18 cellular contexts compared by ENCODE assay signal in genomic region chr13:51726446-51727185, GRCh38.
A peak's percentile ranks its signal among the peaks of the same experiment; 100 is the strongest.
DNase-seq lines count a peak whose midpoint lies in the region; ATAC-seq, FAIRE-seq and TF ChIP-seq lines count a peak whose summit lies in the region.
"Had no signal": no experiment of that assay in that cellular context is flagged by ENCODE, and none has a peak within 500 bp of the region (broad histone marks: within the 10 kb centered on the region; RNA-seq: fewer than 3 reads in every experiment).

No MANE protein-coding gene starts in this region.

- no peak overlapping the region for H3K4me3 Mint-ChIP-seq in activated naive CD8-positive, alpha-beta T cell treated with anti-CD3 and anti-CD28 coated beads for 36 hours
- H3K4me3 Mint-ChIP-seq: activated B cell treated with CpG ODN at 0.5 μM for 24 hours; activated naive CD4-positive, alpha-beta T cell treated with anti-CD3 and anti-CD28 coated beads, Interleukin-2, amount 50 U/mL, for 24 hours; nephron had no signal

- no peak overlapping the region for H3K4me3 ChIP-seq in left ventricle myocardium inferior
- H3K4me3 ChIP-seq in right atrium auricular region: no peak overlapping the region
- no peak overlapping the region for H3K4me3 ChIP-seq in cardiac fibroblast (replicated peaks in 1 of 2; ENCODE audit: low read depth in 2 of 2, low read length in 2 of 2)
- no peak overlapping the region for H3K4me3 ChIP-seq in aorta (ENCODE audit: low read length in 2 of 2)
- H3K4me3 ChIP-seq: left lung, skin epidermis had no signal

- whole genome bisulfite sequencing in aorta, 2 donors: 5 to 7% methylated on average over 3 of the region's 3 CpGs

- TF ChIP-seq CTCF in left ventricle myocardium inferior (IDR thresholded peaks at IDR 0.05; ENCODE audit: borderline replicate concordance) (no peak), right atrium auricular region (IDR thresholded peaks at IDR 0.05) (no peak), cardiac fibroblast (IDR thresholded peaks at IDR 0.05; ENCODE audit: low read depth, low read length) (no peak)

- peaks cover 58% of the 10 kb centered on the region for H3K4me1 ChIP-seq in left ventricle myocardium inferior
- peaks cover 0 to 44% of the 10 kb centered on the region in 2 donors for H3K4me1 ChIP-seq in right atrium auricular region
- H3K4me1 ChIP-seq in aorta (ENCODE audit: control insufficient read depth in 1 of 2, insufficient read depth in 2 of 2, low read length in 2 of 2): peaks cover 12 to 31% of the 10 kb centered on the region in 2 donors

- no peak for DNase-seq in left ventricle myocardium inferior
- no peak for DNase-seq in right atrium auricular region (ENCODE audit: low spot score)
- DNase-seq in cardiac fibroblast (ENCODE audit: low read depth in 2 of 2): peak; percentile 83 to 92
- DNase-seq in aorta: no peak
- DNase-seq in activated naive CD8-positive, alpha-beta T cell treated with anti-CD3 and anti-CD28 coated beads for 36 hours: no peak
- no peak for DNase-seq in NCI-H748 treated with DMSO at 0.1 percent for 48 hours (lab: John Stamatoyannopoulos, UW)
- DNase-seq: activated B cell treated with CpG ODN at 0.5 μM for 24 hours; effector CD4-positive, alpha-beta T cell; head of caudate nucleus; left lung; NCI-H1048; substantia nigra had no signal

- H3K27me3 ChIP-seq in left ventricle myocardium inferior (ENCODE audit: low read depth): no peaks in the 10 kb centered on the region
- H3K27me3 ChIP-seq in right atrium auricular region: no peaks in the 10 kb centered on the region
- no peaks in the 10 kb centered on the region for H3K27me3 ChIP-seq in aorta (ENCODE audit: control insufficient read depth in 1 of 2, insufficient read depth in 2 of 2, low read length in 1 of 2)
- H3K27me3 ChIP-seq: left lung had no signal

- intact Hi-C loops in left ventricle myocardium inferior (cut with micrococcal nuclease) (loop anchor here (10.0 kb wide), 1 partner anchor 272 kb away; the partner anchor contains the start of gene INTS6), aorta (cut with DNase I) (loop anchor here (2.0 to 10.0 kb wide), 2 partner anchors 52 to 274 kb away; partner anchors contain the start of gene INTS6 (in 1 of the 2))

- no peak for ATAC-seq in aorta (ENCODE audit: low FRiP score)
- ATAC-seq in GM18498 (IDR thresholded peaks at IDR 0.05; ENCODE audit: unreplicated experiment): no peak
- ATAC-seq: left lung had no signal

- peak; percentile 64 for FAIRE-seq in islet of Langerhans (lab: Jason Lieb, UNC)
- FAIRE-seq: A204.1 had no signal

- H3K9me3 Mint-ChIP-seq in activated naive CD8-positive, alpha-beta T cell treated with anti-CD3 and anti-CD28 coated beads for 36 hours: no peaks in the 10 kb centered on the region
- H3K9me3 Mint-ChIP-seq: activated B cell treated with CpG ODN at 0.5 μM for 24 hours; activated naive CD4-positive, alpha-beta T cell treated with anti-CD3 and anti-CD28 coated beads, Interleukin-2, amount 50 U/mL, for 24 hours; nephron had no signal

- H3K27ac ChIP-seq in left ventricle myocardium inferior (replicated peaks) (peak overlapping the region; percentile 50), right atrium auricular region (peak overlapping the region in 1 of 2 donors; percentile 26), aorta (ENCODE audit: low read depth in 1 of 2, low read length in 2 of 2) (peak overlapping the region; percentile 60 to 79)
- H3K27ac ChIP-seq: left lung had no signal

- no peaks in the 10 kb centered on the region for H3K27me3 Mint-ChIP-seq in activated naive CD8-positive, alpha-beta T cell treated with anti-CD3 and anti-CD28 coated beads for 36 hours
- H3K27me3 Mint-ChIP-seq: activated B cell treated with CpG ODN at 0.5 μM for 24 hours; activated naive CD4-positive, alpha-beta T cell treated with anti-CD3 and anti-CD28 coated beads, Interleukin-2, amount 50 U/mL, for 24 hours had no signal

- H3K36me3 ChIP-seq in left ventricle myocardium inferior: no peaks in the 10 kb centered on the region
- H3K36me3 ChIP-seq in right atrium auricular region: no peaks in the 10 kb centered on the region
- H3K36me3 ChIP-seq in aorta (ENCODE audit: control insufficient read depth in 1 of 2, insufficient read depth in 2 of 2, low read length in 1 of 2): no peaks in the 10 kb centered on the region

- no peak overlapping the region for H3K27ac Mint-ChIP-seq in activated naive CD8-positive, alpha-beta T cell treated with anti-CD3 and anti-CD28 coated beads for 36 hours
- H3K27ac Mint-ChIP-seq: activated B cell treated with CpG ODN at 0.5 μM for 24 hours; activated naive CD4-positive, alpha-beta T cell treated with anti-CD3 and anti-CD28 coated beads, Interleukin-2, amount 50 U/mL, for 24 hours had no signal

- peaks cover 9% of the 10 kb centered on the region for H3K4me1 Mint-ChIP-seq in activated naive CD8-positive, alpha-beta T cell treated with anti-CD3 and anti-CD28 coated beads for 36 hours
- H3K4me1 Mint-ChIP-seq: activated naive CD4-positive, alpha-beta T cell treated with anti-CD3 and anti-CD28 coated beads, Interleukin-2, amount 50 U/mL, for 24 hours had no signal

- H3K9me3 ChIP-seq in left ventricle myocardium inferior (replicated peaks) (no peaks in the 10 kb centered on the region), right atrium auricular region (no peaks in the 10 kb centered on the region), aorta (ENCODE audit: control insufficient read depth, low read length) (no peaks in the 10 kb centered on the region)
- H3K9me3 ChIP-seq: left lung had no signal

- H3K36me3 Mint-ChIP-seq in activated naive CD8-positive, alpha-beta T cell treated with anti-CD3 and anti-CD28 coated beads for 36 hours: peaks cover 18% of the 10 kb centered on the region

Comparison
In these comparisons a context has a peak if more than half of its experiments do, and no peak if none do; other contexts are left out.
1. DNase-seq: peak in cardiac fibroblast (2 of 2); none in left ventricle myocardium inferior (single experiment), right atrium auricular region (single experiment), aorta (0 of 2), activated naive CD8-positive, alpha-beta T cell treated with anti-CD3 and anti-CD28 coated beads for 36 hours (single experiment) and NCI-H748 treated with DMSO at 0.1 percent for 48 hours (single experiment).